ENCODE assay signal across 9 cellular contexts in genomic region chr17:76074390-76075363, GRCh38. TPM values are rescaled to one million over a fixed set of nuclear protein-coding genes. Genes with fewer than 3 reads are reported as not detected.
DNase-seq lines count a peak whose midpoint lies in the region; ATAC-seq, FAIRE-seq and TF ChIP-seq lines count a peak whose summit lies in the region.
"Had no signal": no experiment of that assay in that cellular context is flagged by ENCODE, and none has a peak within 500 bp of the region (broad histone marks: within the 10 kb centered on the region; RNA-seq: fewer than 3 reads in every experiment).

TSS of gene GALR2 (plus strand) at chr17:76074781. CDS start at chr17:76074884, 103 bp downstream.

- H3K9ac ChIP-seq in GM12878 (ENCODE audit: control insufficient read depth, insufficient read depth, low read length), result no peak within 1 kb of the TSS

- no peak for FAIRE-seq in GM12878 (lab: Jason Lieb, UNC)

- peak; percentile 25 for DNase-seq in ELF-1 (ENCODE audit: low read depth, low spot score)
- no peak for DNase-seq in GM12878 (ENCODE audit: low read depth, low spot score)
- no peak for DNase-seq in GM03348 (ENCODE audit: low spot score)
- no peak for DNase-seq in amniotic stem cell (lab: John Stamatoyannopoulos, UW)
- DNase-seq in GM10248 (ENCODE audit: extremely low spot score), result no peak
- no peak for DNase-seq in foreskin keratinocyte
- DNase-seq: T-helper 9 cell had no signal

- POLR2A ChIA-PET in GM12878 (lab: Charles Lee) (no interaction called here), GM10248 (lab: Yijun Ruan, JAX) (no interaction called here)

- peaks cover 28% of the 10 kb centered on the region for H3K79me2 ChIP-seq in ACC112 (ENCODE audit: control insufficient read depth, insufficient read depth, low read length, unreplicated experiment)
- peaks cover 26% of the 10 kb centered on the region for H3K79me2 ChIP-seq in GM12878 (ENCODE audit: control insufficient read depth, insufficient read depth, low read length)

- CTCF ChIA-PET in GM12878 (lab: Yijun Ruan, JAX) (no interaction called here), GM10248 (lab: Yijun Ruan, JAX) (interaction anchor here (0.8 to 1.3 kb wide), 2 partner anchors 9 to 11 kb away, joined by 3 to 4 read pairs; no protein-coding TSS in a partner anchor)

- peaks cover 17% of the 10 kb centered on the region for H3K4me1 ChIP-seq in ACC112 (ENCODE audit: control insufficient read depth, insufficient read depth, low read length, unreplicated experiment)
- H3K4me1 ChIP-seq in GM12878 (ENCODE audit: control insufficient read depth, insufficient read depth, low read length), result peaks cover 3% of the 10 kb centered on the region; the same call in 1 of the 2 replicates
- H3K4me1 ChIP-seq in muscle layer of duodenum (ENCODE audit: control insufficient read depth in 1 of 2, insufficient read depth in 2 of 2, low read length in 2 of 2), result peaks cover 5 to 65% of the 10 kb centered on the region in 2 donors
- H3K4me1 ChIP-seq in foreskin keratinocyte, result no peaks in the 10 kb centered on the region

- no peak for TF ChIP-seq POLR2A in GM12878 (IDR thresholded peaks at IDR 0.05; ENCODE audit: low read depth, low read length)

- 43% methylated on average over 76 of the region's 92 CpGs for WGBS in GM12878 (ENCODE audit: insufficient coverage, insufficient replicate concordance, low lambda C conversion rate, missing lambda C conversion rate)

- intact Hi-C loops in GM12878 (cut with micrococcal nuclease; ENCODE audit: unreplicated experiment), result no loop called here

- H3K9me3 ChIP-seq in GM12878 (replicated peaks; ENCODE audit: control insufficient read depth, insufficient read depth, low read length) (no peaks in the 10 kb centered on the region), muscle layer of duodenum (ENCODE audit: control insufficient read depth in 1 of 2, low read length in 2 of 2) (no peaks in the 10 kb centered on the region)

- no peak for TF ChIP-seq RAD21 in GM12878 (IDR thresholded peaks at IDR 0.05; ENCODE audit: insufficient read depth, low read depth, low read length)

- no TSS peak for BruUV-seq in GM12878 (replicated peaks; lab: Mats Ljungman, UMichigan)

- no peaks in the 10 kb centered on the region for H4K20me1 ChIP-seq in GM12878 (ENCODE audit: control insufficient read depth, insufficient read depth)

- no peak for TF ChIP-seq EP300 in GM12878 (IDR thresholded peaks at IDR 0.05; ENCODE audit: borderline replicate concordance in 1 of 2, control insufficient read depth in 1 of 2, low read depth in 2 of 2, low read length in 2 of 2)

- RAD21 ChIA-PET in GM12878 (lab: Charles Lee; ENCODE audit: unreplicated experiment), result no interaction called here

- H3K4me3 ChIP-seq in ACC112 (ENCODE audit: low read depth, low read length) (peak within 1 kb of the TSS; percentile 39; the same call in 1 of the 2 replicates), GM12878 (no peak within 1 kb of the TSS), muscle layer of duodenum (ENCODE audit: low read depth in 1 of 2, low read length in 2 of 2) (peak within 1 kb of the TSS; percentile 26 to 52)

- TF ChIP-seq CTCF in GM12878 (IDR thresholded peaks at IDR 0.05 in 2 of 3, conservative IDR thresholded peaks at IDR 0.05 in 1 of 3; ENCODE audit: control insufficient read depth in 2 of 3, extremely low read depth in 1 of 3, insufficient read depth in 1 of 3, low read depth in 3 of 3, low read length in 3 of 3) (no peak), GM10248 (IDR thresholded peaks at IDR 0.05; ENCODE audit: control extremely low read depth, extremely low read depth, low read depth, missing control alignments) (no peak), foreskin keratinocyte (conservative IDR thresholded peaks at IDR 0.05) (no peak)

- SMC1A ChIA-PET in GM12878 (lab: Charles Lee; ENCODE audit: uncharacterized antibody, unreplicated experiment), result no interaction called here

- in situ Hi-C loops in GM12878 (cut with MboI), result no loop called here

- H2AFZ ChIP-seq in ACC112 (ENCODE audit: low read length, unreplicated experiment) (no peak within 1 kb of the TSS), GM12878 (ENCODE audit: control insufficient read depth, low read depth, low read length) (no peak within 1 kb of the TSS)

- H3K36me3 ChIP-seq in ACC112 (ENCODE audit: insufficient read depth, low read length) (no peaks in the 10 kb centered on the region), GM12878 (ENCODE audit: control insufficient read depth in 2 of 2, insufficient read depth in 2 of 2, low read length in 1 of 2) (no peaks in the 10 kb centered on the region; a peak in 1 of 4 replicates), muscle layer of duodenum (ENCODE audit: control insufficient read depth in 1 of 2, insufficient read depth in 2 of 2, low read length in 2 of 2) (no peaks in the 10 kb centered on the region)

- ATAC-seq in GM12878 (no peak), foreskin keratinocyte (no peak)

- peaks cover 64% of the 10 kb centered on the region for H3K27me3 ChIP-seq in ACC112 (ENCODE audit: insufficient read depth, low read length)
- H3K27me3 ChIP-seq in GM12878 (replicated peaks in 1 of 2; ENCODE audit: control insufficient read depth in 2 of 2, insufficient read depth in 2 of 2, low read length in 1 of 2), result peaks cover 7 to 26% of the 10 kb centered on the region in 2 experiments; a peak in 3 of 4 replicates
- H3K27me3 ChIP-seq in muscle layer of duodenum (ENCODE audit: low read depth, low read length), result peaks cover 56% of the 10 kb centered on the region
- H3K27me3 ChIP-seq in foreskin keratinocyte, result peaks cover 63% of the 10 kb centered on the region

- H3K4me2 ChIP-seq in GM12878 (ENCODE audit: control insufficient read depth, insufficient read depth), result no peak within 1 kb of the TSS

- H3K27ac ChIP-seq in ACC112 (ENCODE audit: low read depth, low read length), result no peak within 1 kb of the TSS
- H3K27ac ChIP-seq in GM12878 (ENCODE audit: control insufficient read depth, insufficient read depth), result no peak within 1 kb of the TSS
- no peak within 1 kb of the TSS for H3K27ac ChIP-seq in muscle layer of duodenum (ENCODE audit: low read length)
- H3K27ac ChIP-seq in foreskin keratinocyte, result no peak within 1 kb of the TSS

TF ChIP-seq in GM12878, 131 proteins besides CTCF, POLR2A, EP300 and RAD21:
- TF ChIP-seq HDAC6 (IDR thresholded peaks at IDR 0.05; ENCODE audit: unreplicated experiment), result peak; percentile 40
- TF ChIP-seq SUZ12 (IDR thresholded peaks at IDR 0.05; ENCODE audit: unreplicated experiment), result peak; percentile 50
- no peak for TF ChIP-seq NFYA (IDR thresholded peaks at IDR 0.05; ENCODE audit: borderline replicate concordance, low read depth, low read length)

RNA-seq across cellular contexts. Expression of gene GALR2, which starts in this region (rescaled TPM):
- not detected in 2 replicates for total RNA-seq in GM12878 (2013; cell fraction: nucleolus; rRNA removed)
- 0.06 and 0.16 TPM in 2 replicates for total RNA-seq in GM12878 (2014; rRNA removed)
- not detected in 2 replicates for total RNA-seq in GM12878 (2014; rRNA removed; fragmentation: Illumina TruSeq; extraction: Trizol)
- 0.24 TPM in 1 of 2 replicates, not detected in the other for total RNA-seq in GM12878 (2021)
- not detected for polyA plus RNA-seq in GM12878 (2011; ENCODE audit: low read depth)
- polyA plus RNA-seq in GM12878 (2011; rRNA removed), result 0.22 TPM in 1 of 2 replicates, not detected in the other
- 0.22 and 0.42 TPM in 2 replicates for polyA plus RNA-seq in GM12878 (2011; cell fraction: cytosol; rRNA removed)
- 0.37 and 0.75 TPM in 2 replicates for polyA plus RNA-seq in GM12878 (2011; cell fraction: nucleus; rRNA removed)
- polyA plus RNA-seq in GM12878 (2012), result 0.10 and 0.26 TPM in 2 replicates
- polyA plus RNA-seq in GM12878 (2014; fragmentation: Illumina TruSeq; extraction: Trizol), result not detected in 2 replicates
- polyA plus RNA-seq in GM12878 (2014; fragmentation: Nextera tagmentation; extraction: Ambion mirVana), result not detected
- polyA plus RNA-seq in GM12878 (2014; rRNA removed), result 0.20 and 0.42 TPM in 2 replicates
- polyA plus RNA-seq in GM12878 (2016; fragmentation: Nextera tagmentation; extraction: Ambion mirVana), result 1 to 10 TPM in 1 of 2 experiments, under 1 TPM in 1; 0.63 to 1.2 TPM
- 0.15 TPM in 1 of 2 replicates, not detected in the other for polyA minus RNA-seq in GM12878 (2011; rRNA and poly(A)+ RNA removed)
- 0.94 TPM in 1 of 2 replicates, not detected in the other for polyA minus RNA-seq in GM12878 (2011; cell fraction: cytosol; rRNA and poly(A)+ RNA removed)
- polyA minus RNA-seq in GM12878 (2011; cell fraction: nucleus; rRNA and poly(A)+ RNA removed), result not detected in 2 replicates
- 0.07 TPM in 1 of 2 replicates, not detected in the other for total RNA-seq in foreskin keratinocyte
- 0.06 and 0.12 TPM in 2 replicates for polyA plus RNA-seq in foreskin keratinocyte
